ENCODE assay signal across 17 cellular contexts in genomic region chr5:1495525-1495897, GRCh38. TPM values are rescaled to one million over a fixed set of nuclear protein-coding genes. Genes with fewer than 3 reads are reported as not detected.
DNase-seq lines count a peak whose midpoint lies in the region; ATAC-seq and TF ChIP-seq lines count a peak whose summit lies in the region.
"Had no signal": no experiment of that assay in that cellular context is flagged by ENCODE, and none has a peak within 500 bp of the region (broad histone marks: within the 10 kb centered on the region; RNA-seq: fewer than 3 reads in every experiment).

No MANE protein-coding gene starts in this region.

- peaks cover 68% of the 10 kb centered on the region for H3K36me3 Mint-ChIP-seq in stimulated activated naive CD8-positive, alpha-beta T cell treated with anti-CD3 and anti-CD28 coated beads, Interleukin-15, Interleukin-2, amounts not matched to agents 100 ng/mL and 50 ng/mL, for 24 hours (ENCODE audit: low read depth)

- POLR2A ChIA-PET in PC-9 (lab: Charles Lee; ENCODE audit: unreplicated experiment) = no interaction called here

- H3K79me2 ChIP-seq in OCI-LY3 (ENCODE audit: low read length) (peaks cover 75% of the 10 kb centered on the region), PC-9 (ENCODE audit: low read depth) (peaks cover 5% of the 10 kb centered on the region; the same call in 1 of the 2 replicates)

- no TSS peak for BruUV-seq in PC-9 (replicated peaks; lab: Mats Ljungman, UMichigan)

- peaks cover 88% of the 10 kb centered on the region for H3K4me1 Mint-ChIP-seq in stimulated activated naive CD8-positive, alpha-beta T cell treated with anti-CD3 and anti-CD28 coated beads, Interleukin-15, Interleukin-2, amounts not matched to agents 100 ng/mL and 50 ng/mL, for 24 hours (ENCODE audit: low read depth)

- CTCF ChIA-PET in PC-9 (lab: Charles Lee) = no interaction called here

- ATAC-seq in stimulated activated naive CD8-positive, alpha-beta T cell treated with anti-CD3 and anti-CD28 coated beads, Interleukin-15, Interleukin-2, amounts not matched to agents 100 U/mL and 50 U/mL, for 24 hours = no peak
- ATAC-seq in GM18907 (IDR thresholded peaks at IDR 0.05; ENCODE audit: unreplicated experiment) = no peak

- peak overlapping the region; percentile 86 for H3K9ac ChIP-seq in OCI-LY3 (ENCODE audit: low read length)
- H3K9ac ChIP-seq: GM23248 had no signal

- H3F3A ChIP-seq in PC-9 (ENCODE audit: insufficient read depth, low read depth) = peaks cover 24% of the 10 kb centered on the region

- intact Hi-C loops in PC-9 (cut with micrococcal nuclease; ENCODE audit: unreplicated experiment) = no loop called here

- DNase-seq in stimulated activated naive CD8-positive, alpha-beta T cell treated with anti-CD3 and anti-CD28 coated beads, Interleukin-15, Interleukin-2, amounts not matched to agents 100 U/mL and 50 U/mL, for 24 hours = no peak
- DNase-seq in brain microvascular endothelial cell = peak; percentile 19
- DNase-seq in activated gamma-delta T cell (lab: John Stamatoyannopoulos, UW) = no peak
- no peak for DNase-seq in PC-9
- no peak for DNase-seq in activated effector memory CD4-positive, alpha-beta T cell treated with Interleukin-2 at 50 U/mL for 16 hours
- DNase-seq: GM23248; IMR-90; NCI-H146; NCI-H526; retina; stimulated activated CD4-positive, alpha-beta T cell treated with anti-CD3 and anti-CD28 coated beads, Interleukin-2, amount 100 ng/mL, for 24 hours had no signal

- H3K9me3 ChIP-seq in OCI-LY3 (ENCODE audit: insufficient read depth, low read length) (no peaks in the 10 kb centered on the region), PC-9 (ENCODE audit: insufficient read depth, low read depth) (no peaks in the 10 kb centered on the region)
- H3K9me3 ChIP-seq: heart left ventricle, vagina had no signal

- H2AFZ ChIP-seq in OCI-LY3 (ENCODE audit: low read depth, low read length) (no peak overlapping the region), PC-9 (no peak overlapping the region)
- H2AFZ ChIP-seq: GM23248 had no signal

- no peaks in the 10 kb centered on the region for H3K9me3 Mint-ChIP-seq in stimulated activated naive CD8-positive, alpha-beta T cell treated with anti-CD3 and anti-CD28 coated beads, Interleukin-15, Interleukin-2, amounts not matched to agents 100 ng/mL and 50 ng/mL, for 24 hours

- H3K4me1 ChIP-seq in OCI-LY3 (ENCODE audit: low read length) = peaks cover 98% of the 10 kb centered on the region
- no peaks in the 10 kb centered on the region for H3K4me1 ChIP-seq in PC-9 (replicated peaks; ENCODE audit: insufficient read depth)

- peak overlapping the region; percentile 72 for H3K27ac Mint-ChIP-seq in stimulated activated naive CD8-positive, alpha-beta T cell treated with anti-CD3 and anti-CD28 coated beads, Interleukin-15, Interleukin-2, amounts not matched to agents 100 ng/mL and 50 ng/mL, for 24 hours

- peak overlapping the region; percentile 49 for H3K4me3 Mint-ChIP-seq in stimulated activated naive CD8-positive, alpha-beta T cell treated with anti-CD3 and anti-CD28 coated beads, Interleukin-15, Interleukin-2, amounts not matched to agents 100 ng/mL and 50 ng/mL, for 24 hours

- in situ Hi-C loops in brain microvascular endothelial cell (cut with HindIII; ENCODE audit: low pct_ligation_motif_present, low sequenced_read_pairs) = no loop called here

- TF ChIP-seq CTCF in OCI-LY3 (IDR thresholded peaks at IDR 0.05; ENCODE audit: low read depth, low read length) = no peak
- TF ChIP-seq CTCF in brain microvascular endothelial cell (IDR thresholded peaks at IDR 0.05; ENCODE audit: low read depth, low read length, missing control alignments) = no peak
- TF ChIP-seq CTCF in PC-9 (conservative IDR thresholded peaks at IDR 0.05) = no peak

- peak overlapping the region; percentile 73 for H3K4me2 ChIP-seq in OCI-LY3 (ENCODE audit: low read length)
- H3K4me2 ChIP-seq in PC-9 = no peak overlapping the region

- H3K27me3 Mint-ChIP-seq in stimulated activated naive CD8-positive, alpha-beta T cell treated with anti-CD3 and anti-CD28 coated beads, Interleukin-15, Interleukin-2, amounts not matched to agents 100 ng/mL and 50 ng/mL, for 24 hours = no peaks in the 10 kb centered on the region

- H3K27ac ChIP-seq in OCI-LY3 (ENCODE audit: low read length) = peak overlapping the region; percentile 100
- no peak overlapping the region for H3K27ac ChIP-seq in brain microvascular endothelial cell
- H3K27ac ChIP-seq in PC-9 = no peak overlapping the region
- H3K27ac ChIP-seq: GM23248, vagina had no signal

- H3K9me2 ChIP-seq in PC-9 (ENCODE audit: insufficient read depth) = no peaks in the 10 kb centered on the region

- H4K20me1 ChIP-seq in OCI-LY3 (ENCODE audit: insufficient read depth, low read length) = no peaks in the 10 kb centered on the region
- H4K20me1 ChIP-seq in PC-9 (ENCODE audit: insufficient read depth) = peaks cover 66% of the 10 kb centered on the region

- H3K4me3 ChIP-seq in OCI-LY3 (ENCODE audit: low read length) = peak overlapping the region; percentile 67
- no peak overlapping the region for H3K4me3 ChIP-seq in brain microvascular endothelial cell (ENCODE audit: low read depth, low read length)
- H3K4me3 ChIP-seq in PC-9 = no peak overlapping the region
- H3K4me3 ChIP-seq: GM23248, heart left ventricle, vagina had no signal

- no peaks in the 10 kb centered on the region for H3K27me3 ChIP-seq in OCI-LY3 (ENCODE audit: low read depth, low read length)
- no peaks in the 10 kb centered on the region for H3K27me3 ChIP-seq in brain microvascular endothelial cell (replicated peaks)
- no peaks in the 10 kb centered on the region for H3K27me3 ChIP-seq in PC-9 (ENCODE audit: insufficient read depth, low read depth)
- H3K27me3 ChIP-seq: heart left ventricle, vagina had no signal

- peaks cover 61% of the 10 kb centered on the region for H3K36me3 ChIP-seq in OCI-LY3 (replicated peaks; ENCODE audit: low read depth, low read length)
- peaks cover 30% of the 10 kb centered on the region for H3K36me3 ChIP-seq in brain microvascular endothelial cell (replicated peaks)
- H3K36me3 ChIP-seq in PC-9 (ENCODE audit: low read depth) = no peaks in the 10 kb centered on the region; the same call in 1 of the 2 replicates

RNA-seq across cellular contexts. Expression of gene LPCAT1, which starts 28.2 kb away (rescaled TPM):
- 90.6 and 96.1 TPM in 2 replicates for total RNA-seq in PC-9 (2021)

RNA-seq across cellular contexts. Expression of gene SLC6A3, which starts 50.3 kb away (rescaled TPM):
- total RNA-seq in PC-9 (2021) = not detected in 2 replicates
- total RNA-seq: GM23248, IMR-90, RPMI7951 had no signal
